20 cellular contexts compared by ENCODE assay signal in the genomic region with DNA sequence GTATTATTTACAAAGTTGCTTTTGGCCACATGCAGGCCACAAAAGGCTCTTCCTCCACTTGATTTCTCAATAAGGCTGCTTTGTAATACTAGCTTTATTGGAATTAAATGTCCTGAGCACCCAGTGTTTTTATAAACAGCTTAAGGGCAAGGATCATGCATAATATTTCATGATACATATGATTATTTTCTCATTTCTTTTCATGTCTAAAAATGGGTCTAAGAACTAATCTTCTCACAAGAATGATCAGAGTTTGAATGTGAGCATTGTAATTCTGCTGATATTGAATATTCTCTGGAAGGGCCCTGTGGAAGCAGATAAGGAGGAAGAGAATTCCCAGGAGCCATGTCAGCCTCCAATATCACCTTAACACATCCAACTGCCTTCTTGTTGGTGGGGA. TPM values are rescaled to one million over a fixed set of nuclear protein-coding genes. Genes with fewer than 3 reads are reported as not detected.
A peak's percentile ranks its signal among the peaks of the same experiment; 100 is the strongest.
DNase-seq lines count a peak whose midpoint lies in the region; ATAC-seq, FAIRE-seq and TF ChIP-seq lines count a peak whose summit lies in the region.
"Had no signal": no experiment of that assay in that cellular context is flagged by ENCODE, and none has a peak within 500 bp of the region (broad histone marks: within the 10 kb centered on the region; RNA-seq: fewer than 3 reads in every experiment).

A gene (plus strand): TSS at position 301 of the 400 bp plus-strand sequence. CDS start 45 bp downstream, at position 346.

- H2BK120ac ChIP-seq in H1 (replicated peaks; ENCODE audit: low read depth, low read length): no peak within 1 kb of the TSS

- no peak for TF ChIP-seq POLR2A in H1 (IDR thresholded peaks at IDR 0.05; ENCODE audit: control extremely low read depth in 1 of 2, low read depth in 2 of 2, low read length in 2 of 2)

- no peak within 1 kb of the TSS for H2AK5ac ChIP-seq in H1 (ENCODE audit: low read depth, low read length)

- no peak within 1 kb of the TSS for H3K4me3 ChIP-seq in H1 (ENCODE audit: extremely low read depth in 1 of 4, insufficient read depth in 2 of 4, low read depth in 3 of 4, low read length in 4 of 4)
- no peak within 1 kb of the TSS for H3K4me3 ChIP-seq in neutrophil (ENCODE audit: low read depth in 1 of 2, low read length in 1 of 2)
- no peak within 1 kb of the TSS for H3K4me3 ChIP-seq in PC-9
- H3K4me3 ChIP-seq: HAP-1 had no signal

- H3K9ac ChIP-seq in H1 (replicated peaks in 1 of 4; ENCODE audit: extremely low read depth in 1 of 4, low read depth in 3 of 4, low read length in 3 of 4): no peak within 1 kb of the TSS

- TF ChIP-seq CTCF in H1 (IDR thresholded peaks at IDR 0.05; ENCODE audit: control extremely low read depth in 1 of 3, insufficient read depth in 1 of 3, low read depth in 1 of 3, low read length in 3 of 3) (no peak), neutrophil (IDR thresholded peaks at IDR 0.05) (no peak), PC-9 (conservative IDR thresholded peaks at IDR 0.05) (no peak)

- no peak within 1 kb of the TSS for H3K18ac ChIP-seq in H1 (ENCODE audit: extremely low read depth, low read length)

- no peak within 1 kb of the TSS for H2BK15ac ChIP-seq in H1 (ENCODE audit: low read length)

- no peaks in the 10 kb centered on the region for H3K79me1 ChIP-seq in H1 (ENCODE audit: low read depth, low read length)

- H4K91ac ChIP-seq in H1 (replicated peaks; ENCODE audit: insufficient read length, low read length): no peak within 1 kb of the TSS

- H3K9me3 ChIP-seq in H1 (ENCODE audit: insufficient read depth in 2 of 2, low read depth in 1 of 2, low read length in 1 of 2) (peaks cover 0 to 3% of the 10 kb centered on the region in 2 experiments; a peak in 1 of 4 replicates), neutrophil (no peaks in the 10 kb centered on the region), PC-9 (ENCODE audit: insufficient read depth, low read depth) (no peaks in the 10 kb centered on the region)
- H3K9me3 ChIP-seq: Caco-2, HAP-1 had no signal

- no peak within 1 kb of the TSS for H3K27ac ChIP-seq in H1 (ENCODE audit: low read depth, low read length)
- peak within 1 kb of the TSS; percentile 65 for H3K27ac ChIP-seq in neutrophil
- H3K27ac ChIP-seq in PC-9: no peak within 1 kb of the TSS
- H3K27ac ChIP-seq: 22Rv1 had no signal

- FAIRE-seq in H1 (lab: Jason Lieb, UNC): no peak
- FAIRE-seq: A204.1, G401.6, GM12892, H54 had no signal

- H3K4me1 ChIP-seq in H1 (replicated peaks in 1 of 4; ENCODE audit: control insufficient read depth in 3 of 4, insufficient read depth in 4 of 4, low read length in 3 of 4): no peaks in the 10 kb centered on the region
- H3K4me1 ChIP-seq in neutrophil (ENCODE audit: control insufficient read depth in 1 of 2, insufficient read depth in 1 of 2, low read depth in 1 of 2, low read length in 1 of 2): peaks cover 34 to 64% of the 10 kb centered on the region in 2 experiments
- no peaks in the 10 kb centered on the region for H3K4me1 ChIP-seq in PC-9 (replicated peaks; ENCODE audit: insufficient read depth)
- H3K4me1 ChIP-seq: Caco-2, HAP-1 had no signal

- no peak for TF ChIP-seq RAD21 in H1 (IDR thresholded peaks at IDR 0.05 in 1 of 2, conservative IDR thresholded peaks at IDR 0.05 in 1 of 2; ENCODE audit: low read depth in 2 of 2, low read length in 2 of 2)

- H2AFZ ChIP-seq in H1 (ENCODE audit: low read length) (0 out of 2 replicates have a peak within 1 kb of the TSS, but pooled peaks have one; percentile 6), PC-9 (no peak within 1 kb of the TSS)

- no peaks in the 10 kb centered on the region for H3K27me3 ChIP-seq in H1 (replicated peaks in 1 of 4; ENCODE audit: control insufficient read depth in 3 of 4, extremely low read depth in 1 of 4, insufficient read depth in 3 of 4, low read length in 3 of 4)
- no peaks in the 10 kb centered on the region for H3K27me3 ChIP-seq in neutrophil
- H3K27me3 ChIP-seq in PC-9 (ENCODE audit: insufficient read depth, low read depth): no peaks in the 10 kb centered on the region

- POLR2A ChIA-PET in H1 (lab: Charles Lee; ENCODE audit: partially characterized antibody) (no interaction called here), PC-9 (lab: Charles Lee; ENCODE audit: unreplicated experiment) (no interaction called here)

- no peak within 1 kb of the TSS for H2BK5ac ChIP-seq in H1 (ENCODE audit: low read depth, low read length)

- BruUV-seq in PC-9 (replicated peaks; lab: Mats Ljungman, UMichigan): no TSS peak

- CTCF ChIA-PET in H1 (lab: Charles Lee; ENCODE audit: partially characterized antibody) (no interaction called here), PC-9 (lab: Charles Lee) (no interaction called here)

- peak; percentile 5 to 19 for DNase-seq in AML-193 (lab: John Stamatoyannopoulos, UW)
- no peak for DNase-seq in H1 (ENCODE audit: low read depth in 1 of 2, low spot score in 2 of 2)
- DNase-seq in H4 (ENCODE audit: low spot score): no peak
- DNase-seq in PC-9: no peak
- DNase-seq: C1 segment of cervical spinal cord; Caco-2; CD4-positive, CD25-positive, alpha-beta regulatory T cell; CD8-positive, alpha-beta T cell; DMS153; DND-41; HFFc6 had no signal

- no peak within 1 kb of the TSS for H4K8ac ChIP-seq in H1 (ENCODE audit: extremely low read depth, insufficient read depth, low read length)

- no peak within 1 kb of the TSS for H4K5ac ChIP-seq in H1 (ENCODE audit: insufficient read length, low read depth, low read length)

- no peaks in the 10 kb centered on the region for H3K9me2 ChIP-seq in PC-9 (ENCODE audit: insufficient read depth)

- 0 out of 2 replicates have a peak within 1 kb of the TSS, but pooled peaks have one; percentile 40 for H2BK20ac ChIP-seq in H1 (ENCODE audit: low read length)

- TF ChIP-seq EP300 in H1 (IDR thresholded peaks at IDR 0.05; ENCODE audit: borderline replicate concordance in 1 of 2, low read depth in 2 of 2, low read length in 2 of 2): no peak

- H3K23ac ChIP-seq in H1 (ENCODE audit: insufficient read length): no peak within 1 kb of the TSS

- H3K23me2 ChIP-seq in H1 (ENCODE audit: low read depth, low read length): no peaks in the 10 kb centered on the region

- H4K20me1 ChIP-seq in H1 (replicated peaks in 1 of 2; ENCODE audit: control insufficient read depth in 1 of 2, insufficient read depth in 2 of 2, low read length in 2 of 2) (no peaks in the 10 kb centered on the region), PC-9 (ENCODE audit: insufficient read depth) (no peaks in the 10 kb centered on the region)

- H3F3A ChIP-seq in PC-9 (ENCODE audit: insufficient read depth, low read depth): no peaks in the 10 kb centered on the region

- intact Hi-C loops in PC-9 (cut with micrococcal nuclease; ENCODE audit: unreplicated experiment): no loop called here

- no peak within 1 kb of the TSS for H3K4me2 ChIP-seq in H1 (ENCODE audit: insufficient read depth in 1 of 2, low read depth in 2 of 2, low read length in 2 of 2)
- no peak within 1 kb of the TSS for H3K4me2 ChIP-seq in PC-9

- no peak within 1 kb of the TSS for H3K56ac ChIP-seq in H1 (replicated peaks; ENCODE audit: insufficient read length, low read depth, low read length)

- H3K79me2 ChIP-seq in H1 (ENCODE audit: control insufficient read depth in 1 of 2, insufficient read depth in 2 of 2, low read length in 2 of 2): no peaks in the 10 kb centered on the region
- H3K79me2 ChIP-seq in PC-9 (ENCODE audit: low read depth): no peaks in the 10 kb centered on the region

- no peak for ATAC-seq in activated CD4-positive, CD25-positive, alpha-beta regulatory T cell treated with anti-CD3 and anti-CD28 coated beads, Interleukin-2, amount 50 U/mL, for 24 hours
- ATAC-seq: CD8-positive, alpha-beta T cell had no signal

- no peak within 1 kb of the TSS for H2BK12ac ChIP-seq in H1 (ENCODE audit: low read depth, low read length)

- no peak within 1 kb of the TSS for H3K4ac ChIP-seq in H1 (replicated peaks; ENCODE audit: insufficient read length, low read depth, low read length)

- no peak within 1 kb of the TSS for H3K14ac ChIP-seq in H1 (ENCODE audit: insufficient read length)

- H3K36me3 ChIP-seq in H1 (ENCODE audit: control insufficient read depth in 2 of 4, insufficient read depth in 4 of 4, low read length in 3 of 4) (no peaks in the 10 kb centered on the region), neutrophil (peaks cover 22% of the 10 kb centered on the region), PC-9 (ENCODE audit: low read depth) (no peaks in the 10 kb centered on the region)
- H3K36me3 ChIP-seq: HAP-1 had no signal

TF ChIP-seq in H1, 55 proteins besides CTCF, POLR2A, EP300 and RAD21 (continues in another document):
- no peak for TF ChIP-seq BACH1 (IDR thresholded peaks at IDR 0.05; ENCODE audit: low read length)
- no peak for TF ChIP-seq TAF1 (IDR thresholded peaks at IDR 0.05; ENCODE audit: low read depth, low read length)
- TF ChIP-seq CHD1 (IDR thresholded peaks at IDR 0.05; ENCODE audit: low read depth, low read length): no peak

RNA-seq across cellular contexts. Expression of the gene that starts here (rescaled TPM):
- total RNA-seq in H1 (2021; fragmentation: NEBNext Ultra II Directional; extraction: Animal tissue kit (Norgen Biotek cat#: 25700)): not detected in 2 replicates
- polyA plus RNA-seq in H1 (2011; rRNA removed): not detected in 2 replicates
- not detected for polyA plus RNA-seq in H1 (2011; cell fraction: cytosol; rRNA removed)
- polyA plus RNA-seq in H1 (2011; cell fraction: nucleus; rRNA removed): 0.21 TPM
- polyA plus RNA-seq in H1 (2012, experiment 1 of 2): not detected in 4 replicates
- not detected for polyA plus RNA-seq in H1 (2012, experiment 2 of 2)
- polyA plus RNA-seq in H1 (2013, experiment 1 of 2): not detected
- polyA plus RNA-seq in H1 (2013, experiment 2 of 2): not detected
- 0.39 and 0.98 TPM in 2 replicates for polyA minus RNA-seq in H1 (2011; rRNA and poly(A)+ RNA removed)
- polyA minus RNA-seq in H1 (2011; cell fraction: cytosol; rRNA and poly(A)+ RNA removed): not detected
- polyA minus RNA-seq in H1 (2011; cell fraction: nucleus; rRNA and poly(A)+ RNA removed): 0.60 TPM
- total RNA-seq in H4 (2014; rRNA removed; shearing (Covaris generic)): not detected in 2 replicates
- not detected in 2 replicates for total RNA-seq in PC-9 (2021)
- total RNA-seq: Caco-2; CD4-positive, CD25-positive, alpha-beta regulatory T cell; CD8-positive, alpha-beta T cell; HFFc6 had no signal
- polyA plus RNA-seq: BJ; CD4-positive, CD25-positive, alpha-beta regulatory T cell had no signal

Comparison
In these comparisons a context has a peak if more than half of its experiments do, and no peak if none do; other contexts are left out.
1. DNase-seq: peak in AML-193 (2 of 2); none in H1 (0 of 2), H4 (single experiment) and PC-9 (0 of 2).